Comparison of ENCODE assay signal across 8 cellular contexts in the genomic region with DNA sequence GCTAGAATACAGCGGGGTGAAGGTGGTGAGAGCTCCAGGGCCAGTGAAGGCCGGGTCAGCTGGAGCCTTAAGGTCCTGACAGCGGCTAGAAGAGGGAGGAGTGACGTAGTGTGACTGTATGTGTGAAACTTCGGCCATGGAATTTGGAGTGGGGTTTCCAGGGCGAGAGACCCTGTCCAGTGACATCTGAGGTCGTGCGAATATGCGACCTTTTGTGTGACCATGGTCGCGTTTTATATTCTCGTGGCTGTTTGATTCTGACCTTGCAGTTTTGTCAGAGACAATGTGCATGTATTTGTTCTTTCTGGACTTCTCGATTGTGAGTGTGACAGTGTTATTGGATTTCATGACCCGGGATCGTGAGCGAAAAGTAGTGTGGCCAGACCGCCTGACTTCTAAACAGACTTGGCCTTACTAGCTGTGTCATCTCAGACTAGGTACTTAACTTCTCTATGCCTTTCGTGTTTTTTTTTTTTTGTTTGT. TPM values are rescaled to one million over a fixed set of nuclear protein-coding genes. Genes with fewer than 3 reads are reported as not detected.
DNase-seq lines count a peak whose midpoint lies in the region; ATAC-seq and TF ChIP-seq lines count a peak whose summit lies in the region.

No MANE protein-coding gene starts in this region.

- CTCF ChIA-PET in HEK293 (lab: Yijun Ruan, JAX), result interaction anchor here (0.6 to 1.1 kb wide), 4 partner anchors 12 to 429 kb away, joined by 3 read pairs; no protein-coding TSS in a partner anchor
- CTCF ChIA-PET in activated B cell treated with CpG ODN at 0.5 μM for 24 hours (lab: Charles Lee), result no interaction called here

- ATAC-seq in activated B cell treated with CpG ODN at 0.5 μM for 24 hours (ENCODE audit: low read depth) (no peak), right cardiac atrium (no peak), HG02973 (IDR thresholded peaks at IDR 0.05; ENCODE audit: unreplicated experiment) (no peak), GM18505 (IDR thresholded peaks at IDR 0.05; ENCODE audit: unreplicated experiment) (no peak)

- no peak for TF ChIP-seq CTCF in HEK293 (tag by site-specific recombination; IDR thresholded peaks at IDR 0.05)
- no peak for TF ChIP-seq CTCF in activated B cell treated with CpG ODN at 0.5 μM for 24 hours (IDR thresholded peaks at IDR 0.05)

- WGBS in right cardiac atrium, result 41% methylated on average over 18 of the region's 18 CpGs

- intact Hi-C loops in activated B cell treated with CpG ODN at 0.5 μM for 24 hours (cut with micrococcal nuclease) (loop anchor here (1.0 to 5.0 kb wide), 17 partner anchors 39 to 1090 kb away; partner anchors contain the start of genes ZFP14, ZFP30, ZNF345 and ZNF383), right cardiac atrium (cut with DNase I) (loop anchor here in 1 of 4 donors (5.0 kb wide), 1 partner anchor 40 kb away; the partner anchor contains the start of gene ZNF793)

- POLR2A ChIA-PET in HEK293 (lab: Yijun Ruan, JAX) (interaction anchor here (0.6 to 3.3 kb wide), 18 partner anchors 8 to 978 kb away, joined by 3 to 27 read pairs (median 4); partner anchors contain the start of genes SIPA1L3, WDR87, ZNF345 and ZNF383), activated B cell treated with CpG ODN at 0.5 μM for 24 hours (lab: Charles Lee) (interaction anchor here (0.8 to 3.1 kb wide), 14 partner anchors 14 to 695 kb away, joined by 3 to 28 read pairs (median 4); partner anchors contain the start of genes ZNF345, ZNF383, ZNF420 and ZNF527)

- DNase-seq in activated B cell treated with CpG ODN at 0.5 μM for 24 hours (no peak), right cardiac atrium (no peak), cerebellar cortex (ENCODE audit: low spot score) (no peak)
- no peak for DNase-seq in effector CD8-positive, alpha-beta T cell (lab: John Stamatoyannopoulos, UW)

- peak overlapping the region; percentile 97 for H3K27ac Mint-ChIP-seq in activated B cell treated with CpG ODN at 0.5 μM for 24 hours

- peak overlapping the region; percentile 94 for H3K4me2 ChIP-seq in skeletal muscle satellite cell (ENCODE audit: low read length)

- TF ChIP-seq POLR2A in GM18505 (IDR thresholded peaks at IDR 0.05; ENCODE audit: borderline replicate concordance, extremely low read depth, insufficient read depth, insufficient read length), result no peak

- peak overlapping the region; percentile 88 for H3K9ac ChIP-seq in skeletal muscle satellite cell (ENCODE audit: low read depth, low read length)

- no peaks in the 10 kb centered on the region for H3K27me3 ChIP-seq in right cardiac atrium (ENCODE audit: control insufficient read depth, insufficient read depth)
- H3K27me3 ChIP-seq in skeletal muscle satellite cell (ENCODE audit: control insufficient read depth, insufficient read depth, low read length), result no peaks in the 10 kb centered on the region

- peaks cover 11% of the 10 kb centered on the region for H3K9me3 Mint-ChIP-seq in activated B cell treated with CpG ODN at 0.5 μM for 24 hours

- H3K4me1 ChIP-seq in HEK293 (ENCODE audit: control insufficient read depth, insufficient read depth, low read length) (peaks cover 6% of the 10 kb centered on the region; the same call in 1 of the 2 replicates), right cardiac atrium (ENCODE audit: control insufficient read depth, insufficient read depth, low read length) (no peaks in the 10 kb centered on the region), skeletal muscle satellite cell (ENCODE audit: control insufficient read depth, insufficient read depth, low read length) (peaks cover 5% of the 10 kb centered on the region)

- peaks cover 38% of the 10 kb centered on the region for H3K36me3 Mint-ChIP-seq in activated B cell treated with CpG ODN at 0.5 μM for 24 hours (ENCODE audit: low read depth)

- H3K4me3 ChIP-seq in HEK293 (ENCODE audit: low read depth, low read length), result peak overlapping the region; percentile 63
- peak overlapping the region; percentile 77 for H3K4me3 ChIP-seq in right cardiac atrium (ENCODE audit: low read length)
- peak overlapping the region; percentile 85 for H3K4me3 ChIP-seq in skeletal muscle satellite cell (ENCODE audit: low read length)

- peaks cover 24% of the 10 kb centered on the region for H3K9me3 ChIP-seq in HEK293 (ENCODE audit: control insufficient read depth, insufficient read depth, low read depth, low read length)
- no peaks in the 10 kb centered on the region for H3K9me3 ChIP-seq in right cardiac atrium (ENCODE audit: control insufficient read depth, low read length)
- no peaks in the 10 kb centered on the region for H3K9me3 ChIP-seq in skeletal muscle satellite cell (replicated peaks; ENCODE audit: low read length)

- H3K27me3 Mint-ChIP-seq in activated B cell treated with CpG ODN at 0.5 μM for 24 hours, result no peaks in the 10 kb centered on the region

- peaks cover 41 to 56% of the 10 kb centered on the region in 2 experiments for H3K36me3 ChIP-seq in HEK293 (ENCODE audit: control insufficient read depth in 2 of 2, insufficient read depth in 1 of 2, low read length in 2 of 2)
- peaks cover 32% of the 10 kb centered on the region for H3K36me3 ChIP-seq in skeletal muscle satellite cell (ENCODE audit: insufficient read depth, low read length)

- H3K4me1 Mint-ChIP-seq in activated B cell treated with CpG ODN at 0.5 μM for 24 hours, result peaks cover 42% of the 10 kb centered on the region

- peak overlapping the region; percentile 99 for H3K4me3 Mint-ChIP-seq in activated B cell treated with CpG ODN at 0.5 μM for 24 hours

- H3K27ac ChIP-seq in HEK293 (ENCODE audit: extremely low read depth, low read depth, low read length), result peak overlapping the region; percentile 88; the same call in 1 of the 2 replicates
- H3K27ac ChIP-seq in right cardiac atrium (ENCODE audit: low read length), result peak overlapping the region; percentile 95

TF ChIP-seq in HEK293, 187 proteins besides CTCF, POLR2A, EP300 and RAD21 (continues in another document):
- peak; percentile 88 for TF ChIP-seq BCL11A (tag by site-specific recombination; IDR thresholded peaks at IDR 0.05; ENCODE audit: low read depth)
- TF ChIP-seq ZNF777 (tag by site-specific recombination; IDR thresholded peaks at IDR 0.05; ENCODE audit: borderline replicate concordance), result no peak
- TF ChIP-seq BCL11B (tag by site-specific recombination; IDR thresholded peaks at IDR 0.05; ENCODE audit: low read depth), result peak; percentile 21; the same call in 1 of the 2 replicates
- 0 out of 2 replicates have a peak, but pooled peaks have one; percentile 16 for TF ChIP-seq ZNF416 (tag by site-specific recombination; IDR thresholded peaks at IDR 0.05)
- TF ChIP-seq ZNF394 (tag by site-specific recombination; IDR thresholded peaks at IDR 0.05; ENCODE audit: borderline replicate concordance), result 0 out of 2 replicates have a peak, but pooled peaks have one; percentile 10
- TF ChIP-seq, protein P1, sequence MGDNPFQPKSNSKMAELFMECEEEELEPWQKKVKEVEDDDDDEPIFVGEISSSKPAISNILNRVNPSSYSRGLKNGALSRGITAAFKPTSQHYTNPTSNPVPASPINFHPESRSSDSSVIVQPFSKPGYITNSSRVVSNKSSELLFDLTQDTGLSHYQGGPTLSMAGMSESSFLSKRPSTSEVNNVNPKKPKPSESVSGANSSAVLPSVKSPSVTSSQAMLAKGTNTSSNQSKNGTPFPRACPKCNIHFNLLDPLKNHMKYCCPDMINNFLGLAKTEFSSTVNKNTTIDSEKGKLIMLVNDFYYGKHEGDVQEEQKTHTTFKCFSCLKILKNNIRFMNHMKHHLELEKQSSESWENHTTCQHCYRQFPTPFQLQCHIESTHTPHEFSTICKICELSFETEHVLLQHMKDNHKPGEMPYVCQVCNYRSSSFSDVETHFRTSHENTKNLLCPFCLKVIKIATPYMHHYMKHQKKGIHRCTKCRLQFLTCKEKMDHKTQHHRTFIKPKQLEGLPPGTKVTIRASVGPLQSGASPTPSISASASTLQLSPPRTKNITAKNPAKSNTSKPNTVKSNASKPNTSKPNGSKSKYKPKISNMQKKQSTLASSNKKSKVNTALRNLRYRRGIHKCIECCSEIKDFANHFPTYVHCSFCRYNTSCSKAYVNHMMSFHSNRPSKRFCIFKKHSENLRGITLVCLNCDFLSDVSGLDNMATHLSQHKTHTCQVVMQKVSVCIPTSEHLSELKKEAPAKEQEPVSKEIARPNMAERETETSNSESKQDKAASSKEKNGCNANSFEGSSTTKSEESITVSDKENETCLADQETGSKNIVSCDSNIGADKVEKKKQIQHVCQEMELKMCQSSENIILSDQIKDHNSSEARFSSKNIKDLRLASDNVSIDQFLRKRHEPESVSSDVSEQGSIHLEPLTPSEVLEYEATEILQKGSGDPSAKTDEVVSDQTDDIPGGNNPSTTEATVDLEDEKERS (tag by site-specific recombination; IDR thresholded peaks at IDR 0.05), result peak; percentile 95
- no peak for TF ChIP-seq ZNF274 (IDR thresholded peaks at IDR 0.05; ENCODE audit: low read length)
- TF ChIP-seq ZNF274 (tag by site-specific recombination; IDR thresholded peaks at IDR 0.05; ENCODE audit: borderline replicate concordance), result peak; percentile 21; the same call in 1 of the 2 replicates
- TF ChIP-seq SETDB1 (IDR thresholded peaks at IDR 0.05; ENCODE audit: insufficient read length, low read length), result peak; percentile 68
- TF ChIP-seq, protein P2, sequence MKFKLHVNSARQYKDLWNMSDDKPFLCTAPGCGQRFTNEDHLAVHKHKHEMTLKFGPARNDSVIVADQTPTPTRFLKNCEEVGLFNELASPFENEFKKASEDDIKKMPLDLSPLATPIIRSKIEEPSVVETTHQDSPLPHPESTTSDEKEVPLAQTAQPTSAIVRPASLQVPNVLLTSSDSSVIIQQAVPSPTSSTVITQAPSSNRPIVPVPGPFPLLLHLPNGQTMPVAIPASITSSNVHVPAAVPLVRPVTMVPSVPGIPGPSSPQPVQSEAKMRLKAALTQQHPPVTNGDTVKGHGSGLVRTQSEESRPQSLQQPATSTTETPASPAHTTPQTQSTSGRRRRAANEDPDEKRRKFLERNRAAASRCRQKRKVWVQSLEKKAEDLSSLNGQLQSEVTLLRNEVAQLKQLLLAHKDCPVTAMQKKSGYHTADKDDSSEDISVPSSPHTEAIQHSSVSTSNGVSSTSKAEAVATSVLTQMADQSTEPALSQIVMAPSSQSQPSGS (tag by site-specific recombination; IDR thresholded peaks at IDR 0.05; ENCODE audit: low read depth), result peak; percentile 67
- TF ChIP-seq ZNF169 (tag by site-specific recombination; IDR thresholded peaks at IDR 0.05), result 0 out of 2 replicates have a peak, but pooled peaks have one; percentile 8

RNA-seq across cellular contexts. Expression of gene ZNF569, which starts 0.4 kb away (rescaled TPM):
- total RNA-seq in activated B cell treated with CpG ODN at 0.5 μM for 24 hours, result 6.1 and 6.8 TPM in 2 replicates
- total RNA-seq in right cardiac atrium, result 1 to 10 TPM; 4.7 to 7.9 (median 6.6) TPM
- polyA plus RNA-seq in right cardiac atrium, result 3.5 TPM
- 4.8 and 7.0 TPM in 2 replicates for total RNA-seq in skeletal muscle satellite cell (2012; rRNA removed)

RNA-seq across cellular contexts. Expression of gene ZNF570, which starts 1.5 kb away (rescaled TPM):
- total RNA-seq in activated B cell treated with CpG ODN at 0.5 μM for 24 hours, result 5.8 and 7.1 TPM in 2 replicates
- 1 to 10 TPM; 7.0 to 7.8 (median 7.2) TPM for total RNA-seq in right cardiac atrium
- polyA plus RNA-seq in right cardiac atrium, result 3.1 TPM
- total RNA-seq in skeletal muscle satellite cell (2012; rRNA removed), result 4.2 and 6.1 TPM in 2 replicates

RNA-seq across cellular contexts. Expression of gene ZNF793, which starts 39.1 kb away (rescaled TPM):
- total RNA-seq in activated B cell treated with CpG ODN at 0.5 μM for 24 hours (8.4 and 8.7 TPM in 2 replicates), right cardiac atrium (1 to 10 TPM; 6.0 to 9.2 (median 7.1) TPM)
- polyA plus RNA-seq in right cardiac atrium, result 4.4 TPM
- total RNA-seq in skeletal muscle satellite cell (2012; rRNA removed), result 0.22 and 0.51 TPM in 2 replicates
